ENCODE assay signal across 9 cellular contexts in genomic region chr9:35828716-35829083, GRCh38. TPM values are rescaled to one million over a fixed set of nuclear protein-coding genes. Genes with fewer than 3 reads are reported as not detected.
DNase-seq lines count a peak whose midpoint lies in the region; TF ChIP-seq lines count a peak whose summit lies in the region.
"Had no signal": no experiment of that assay in that cellular context is flagged by ENCODE, and none has a peak within 500 bp of the region (broad histone marks: within the 10 kb centered on the region; RNA-seq: fewer than 3 reads in every experiment).

Gene FAM221B, minus strand, starts transcription at chr9:35828732. Its CDS starts 2,571 bp downstream, at chr9:35826161.

- peak within 1 kb of the TSS; percentile 92 for H3K4me3 Mint-ChIP-seq in activated naive CD4-positive, alpha-beta T cell treated with anti-CD3 and anti-CD28 coated beads, Interleukin-2, amount 50 U/mL, for 24 hours

- no peaks in the 10 kb centered on the region for H3K36me3 Mint-ChIP-seq in activated naive CD4-positive, alpha-beta T cell treated with anti-CD3 and anti-CD28 coated beads, Interleukin-2, amount 50 U/mL, for 24 hours

- no peaks in the 10 kb centered on the region for H3K9me3 Mint-ChIP-seq in activated naive CD4-positive, alpha-beta T cell treated with anti-CD3 and anti-CD28 coated beads, Interleukin-2, amount 50 U/mL, for 24 hours

- H3K27ac ChIP-seq in iPS-20b (ENCODE audit: low read length) (no peak within 1 kb of the TSS), spleen (peak within 1 kb of the TSS; percentile 89 to 97 (median 94))

- peaks cover 10% of the 10 kb centered on the region; the same call in 1 of the 2 replicates for H3K4me1 ChIP-seq in iPS-20b (ENCODE audit: insufficient read depth, low read length)
- H3K4me1 ChIP-seq in spleen: peaks cover 4 to 56% (median 31%) of the 10 kb centered on the region in 6 donors

- H3K9me3 ChIP-seq in iPS-20b (ENCODE audit: insufficient read depth, low read depth, low read length) (no peaks in the 10 kb centered on the region), spleen (no peaks in the 10 kb centered on the region)

- H3K36me3 ChIP-seq in iPS-20b (ENCODE audit: insufficient read depth, low read depth, low read length) (no peaks in the 10 kb centered on the region), spleen (no peaks in the 10 kb centered on the region)

- intact Hi-C loops in spleen (cut with DNase I; ENCODE audit: low total_unique reads): no loop called here

- H3K27me3 ChIP-seq in iPS-20b (ENCODE audit: insufficient read depth, low read length): no peaks in the 10 kb centered on the region
- H3K27me3 ChIP-seq in spleen (replicated peaks in 1 of 7): no peaks in the 10 kb centered on the region

- H3K9ac ChIP-seq in iPS-20b (ENCODE audit: low read depth, low read length): peak within 1 kb of the TSS; percentile 61; the same call in 1 of the 2 replicates

- H3K4me1 Mint-ChIP-seq in activated naive CD4-positive, alpha-beta T cell treated with anti-CD3 and anti-CD28 coated beads, Interleukin-2, amount 50 U/mL, for 24 hours: peaks cover 35% of the 10 kb centered on the region

- no peak for TF ChIP-seq CTCF in GM12864 (IDR thresholded peaks at IDR 0.05; ENCODE audit: low read depth, low read length, missing control alignments)
- no peak for TF ChIP-seq CTCF in spleen (IDR thresholded peaks at IDR 0.05 in 8 of 11, conservative IDR thresholded peaks at IDR 0.05 in 3 of 11)

- no peak for TF ChIP-seq POLR2A in spleen (IDR thresholded peaks at IDR 0.05)

- H3K27me3 Mint-ChIP-seq in activated naive CD4-positive, alpha-beta T cell treated with anti-CD3 and anti-CD28 coated beads, Interleukin-2, amount 50 U/mL, for 24 hours: no peaks in the 10 kb centered on the region

- 1 to 3% (median 2%) methylated on average over 12 to 21 of the region's 21 CpGs for WGBS in spleen, 5 donors

- H3K27ac Mint-ChIP-seq in activated naive CD4-positive, alpha-beta T cell treated with anti-CD3 and anti-CD28 coated beads, Interleukin-2, amount 50 U/mL, for 24 hours: peak within 1 kb of the TSS; percentile 85

- DNase-seq in GM12864 (ENCODE audit: low read depth) (no peak), HT-29 (ENCODE audit: low spot score) (peak; percentile 8), spleen (peak; percentile 89), GDM1 (lab: John Stamatoyannopoulos, UW) (no peak), T1000 (lab: John Stamatoyannopoulos, UW) (no peak), NCI-H446 treated with DMSO at 0.1 percent for 48 hours (lab: John Stamatoyannopoulos, UW) (no peak)

- H3K4me3 ChIP-seq in GM12864 (ENCODE audit: low read depth, low read length) (peak within 1 kb of the TSS; percentile 80), iPS-20b (ENCODE audit: low read length) (peak within 1 kb of the TSS; percentile 75), spleen (peak within 1 kb of the TSS; percentile 54 to 85 (median 64))

RNA-seq across cellular contexts. Expression of gene FAM221B, which starts in this region (rescaled TPM):
- 0.10 and 0.16 TPM in 2 replicates for total RNA-seq in HT-29 (2014; rRNA removed; shearing (Covaris generic))
- total RNA-seq in spleen: not detected
- not detected for polyA plus RNA-seq in spleen
- total RNA-seq: T-helper 2 cell treated with Interferon-gamma antibody and Interleukin-4, amounts not matched to agents 100 ng/mL and 5 ng/mL, for 36 hours had no signal

Comparison
In these comparisons a context has a peak if more than half of its experiments do, and no peak if none do; other contexts are left out.
1. Peak in DNase-seq in HT-29; RNA of the gene not detected or under 1 TPM.
2. Peak in DNase-seq, H3K4me3 ChIP-seq and H3K27ac ChIP-seq in spleen; RNA of the gene not detected or under 1 TPM.